8 cellular contexts compared by ENCODE assay signal in genomic region chr7:133081605-133082389, GRCh38. TPM values are rescaled to one million over a fixed set of nuclear protein-coding genes. Genes with fewer than 3 reads are reported as not detected.
A peak's percentile ranks its signal among the peaks of the same experiment; 100 is the strongest.
DNase-seq lines count a peak whose midpoint lies in the region; TF ChIP-seq lines count a peak whose summit lies in the region.

CHCHD3 (minus strand) TSS chr7:133082090; CDS start chr7:133081937, 153 bp downstream.

- H3K27ac ChIP-seq in subcutaneous abdominal adipose tissue (ENCODE audit: low read depth, low read length): peak within 1 kb of the TSS; percentile 88

- peak within 1 kb of the TSS; percentile 78 for H3K27ac Mint-ChIP-seq in activated naive CD4-positive, alpha-beta T cell treated with anti-CD3 and anti-CD28 coated beads for 36 hours

- peaks cover 27% of the 10 kb centered on the region for H3K4me1 Mint-ChIP-seq in activated naive CD4-positive, alpha-beta T cell treated with anti-CD3 and anti-CD28 coated beads for 36 hours (ENCODE audit: low read depth)

- H3K9me3 ChIP-seq in neuron (ENCODE audit: low read length): no peaks in the 10 kb centered on the region
- no peaks in the 10 kb centered on the region for H3K9me3 ChIP-seq in subcutaneous abdominal adipose tissue (ENCODE audit: control insufficient read depth in 5 of 5, low read length in 5 of 5)

- peak within 1 kb of the TSS; percentile 81 for H2AFZ ChIP-seq in neuron (ENCODE audit: low read depth, low read length)

- no peaks in the 10 kb centered on the region for H3K9me3 Mint-ChIP-seq in activated naive CD4-positive, alpha-beta T cell treated with anti-CD3 and anti-CD28 coated beads for 36 hours

- peak; percentile 98 for DNase-seq in GM03348 (ENCODE audit: low spot score)
- peak; percentile 96 for DNase-seq in HFF-Myc (ENCODE audit: extremely low read depth, low read depth)
- DNase-seq in NAMALWA (ENCODE audit: low spot score): peak; percentile 100
- peak; percentile 98 for DNase-seq in SK-N-DZ (ENCODE audit: low spot score)
- DNase-seq in activated naive CD4-positive, alpha-beta T cell treated with anti-CD3 and anti-CD28 coated beads for 36 hours: peak; percentile 99
- DNase-seq in foreskin melanocyte: peak; percentile 99

- CTCF ChIA-PET in activated naive CD4-positive, alpha-beta T cell treated with anti-CD3 and anti-CD28 coated beads for 36 hours (lab: Charles Lee): no interaction called here

- no peak for TF ChIP-seq CTCF in HFF-Myc (IDR thresholded peaks at IDR 0.05; ENCODE audit: low read depth, low read length, missing control alignments)

- H3K27me3 Mint-ChIP-seq in activated naive CD4-positive, alpha-beta T cell treated with anti-CD3 and anti-CD28 coated beads for 36 hours (ENCODE audit: low read depth): no peaks in the 10 kb centered on the region

- H3K4me1 ChIP-seq in neuron (ENCODE audit: insufficient read depth, low read length) (peaks cover 14% of the 10 kb centered on the region), subcutaneous abdominal adipose tissue (ENCODE audit: control insufficient read depth in 5 of 5, insufficient read depth in 5 of 5, low read length in 5 of 5) (peaks cover 0 to 30% (median 19%) of the 10 kb centered on the region in 5 donors)

- H3K27me3 ChIP-seq in neuron (ENCODE audit: insufficient read depth, low read length) (no peaks in the 10 kb centered on the region), subcutaneous abdominal adipose tissue (ENCODE audit: control insufficient read depth in 5 of 5, insufficient read depth in 4 of 5, low read length in 5 of 5) (no peaks in the 10 kb centered on the region)

- H3K36me3 ChIP-seq in neuron (ENCODE audit: insufficient read depth, low read length) (peaks cover 8% of the 10 kb centered on the region), subcutaneous abdominal adipose tissue (ENCODE audit: control insufficient read depth in 5 of 5, insufficient read depth in 5 of 5, low read length in 5 of 5) (peaks cover 0 to 3% (median 0%) of the 10 kb centered on the region in 5 donors)

- intact Hi-C loops in activated naive CD4-positive, alpha-beta T cell treated with anti-CD3 and anti-CD28 coated beads for 36 hours (cut with micrococcal nuclease): loop anchor here (1.0 to 5.0 kb wide), 9 partner anchors 171 to 1629 kb away; partner anchors contain the start of gene LRGUK

- H3K36me3 Mint-ChIP-seq in activated naive CD4-positive, alpha-beta T cell treated with anti-CD3 and anti-CD28 coated beads for 36 hours (ENCODE audit: low read depth): peaks cover 7% of the 10 kb centered on the region

- H3K4me3 Mint-ChIP-seq in activated naive CD4-positive, alpha-beta T cell treated with anti-CD3 and anti-CD28 coated beads for 36 hours: peak within 1 kb of the TSS; percentile 78

- H3K9ac ChIP-seq in subcutaneous abdominal adipose tissue (ENCODE audit: low read length in 5 of 5): peak within 1 kb of the TSS; percentile 88 to 98 (median 93)

- H3K4me3 ChIP-seq in HFF-Myc (replicated peaks; ENCODE audit: low read depth, low read length): peak within 1 kb of the TSS; percentile 81
- H3K4me3 ChIP-seq in neuron (ENCODE audit: low read length): peak within 1 kb of the TSS; percentile 84
- peak within 1 kb of the TSS; percentile 84 to 96 (median 93) for H3K4me3 ChIP-seq in subcutaneous abdominal adipose tissue (ENCODE audit: low read depth in 1 of 5, low read length in 5 of 5)

RNA-seq across cellular contexts. Expression of gene CHCHD3, which starts in this region (rescaled TPM):
- 143 and 158 TPM in 2 replicates for polyA plus RNA-seq in SK-N-DZ (2014; cell fraction: cytosol; rRNA removed)
- 71.3 and 75.7 TPM in 2 replicates for polyA plus RNA-seq in SK-N-DZ (2014; cell fraction: nucleus; rRNA removed)
- total RNA-seq in activated naive CD4-positive, alpha-beta T cell treated with anti-CD3 and anti-CD28 coated beads for 36 hours: 10 to 100 TPM; 62.0 to 65.0 TPM

Comparison
In these comparisons a context has a peak if more than half of its experiments do, and no peak if none do; other contexts are left out.
1. Peak in every context shown above with its lines: DNase-seq, H3K4me3 ChIP-seq and H3K27ac ChIP-seq.